Comparison of ENCODE assay signal across 16 cellular contexts in the genomic region with DNA sequence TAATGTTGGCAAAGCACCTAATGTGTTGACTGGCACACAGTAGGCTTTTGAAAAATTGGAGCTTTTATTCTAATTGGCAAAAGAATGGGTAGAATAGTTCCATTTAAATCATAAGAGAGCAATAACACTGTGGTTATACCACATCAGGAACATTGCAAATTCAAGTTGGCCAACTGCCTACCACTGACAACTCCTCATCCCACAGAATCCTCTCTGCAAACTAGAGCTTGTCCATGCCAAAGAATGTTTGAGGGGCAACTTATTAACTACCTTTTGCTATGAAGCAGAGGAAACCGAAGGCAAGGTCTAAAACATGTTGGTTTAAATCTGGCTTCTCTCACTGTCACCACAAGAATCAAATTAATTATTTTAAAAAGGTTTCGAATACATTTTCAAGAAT. TPM values are rescaled to one million over a fixed set of nuclear protein-coding genes. Genes with fewer than 3 reads are reported as not detected.
DNase-seq lines count a peak whose midpoint lies in the region; ATAC-seq and TF ChIP-seq lines count a peak whose summit lies in the region.
"Had no signal": no experiment of that assay in that cellular context is flagged by ENCODE, and none has a peak within 500 bp of the region (broad histone marks: within the 10 kb centered on the region; RNA-seq: fewer than 3 reads in every experiment).

No MANE protein-coding gene starts in this region.

- TF ChIP-seq CTCF in heart right ventricle (IDR thresholded peaks at IDR 0.05) (no peak), gastroesophageal sphincter (IDR thresholded peaks at IDR 0.05) (no peak), uterus (IDR thresholded peaks at IDR 0.05) (no peak)

- no peak overlapping the region for H3K4me3 Mint-ChIP-seq in activated T-cell treated with anti-CD3 and anti-CD28 coated beads, Interleukin-2, amount 50 U/mL, for 72 hours

- H3K27ac ChIP-seq in heart right ventricle, result peak overlapping the region in 7 of 10 donors; percentile 19 to 70 (median 61)
- peak overlapping the region; percentile 32 to 76 (median 59) for H3K27ac ChIP-seq in gastroesophageal sphincter
- H3K27ac ChIP-seq in rectal smooth muscle tissue (ENCODE audit: low read depth, low read length), result peak overlapping the region; percentile 62
- H3K27ac ChIP-seq in uterus, result peak overlapping the region; percentile 70
- H3K27ac ChIP-seq: KMS-11 had no signal

- H3K4me1 ChIP-seq in heart right ventricle (peaks cover 2 to 83% (median 67%) of the 10 kb centered on the region in 9 donors), gastroesophageal sphincter (peaks cover 19 to 84% (median 22%) of the 10 kb centered on the region in 3 donors), rectal smooth muscle tissue (ENCODE audit: control insufficient read depth, insufficient read depth, low read length) (peaks cover 33% of the 10 kb centered on the region), uterus (no peaks in the 10 kb centered on the region)

- no peak for TF ChIP-seq POLR2A in gastroesophageal sphincter (IDR thresholded peaks at IDR 0.05)
- TF ChIP-seq POLR2A in uterus (IDR thresholded peaks at IDR 0.05), result no peak

- ATAC-seq in heart right ventricle (no peak), left ventricle myocardium superior (no peak), gastroesophageal sphincter (no peak), GM19455 (IDR thresholded peaks at IDR 0.05; ENCODE audit: unreplicated experiment) (no peak)
- ATAC-seq in activated T-cell treated with anti-CD3 and anti-CD28 coated beads, Interleukin-2, amount 50 U/mL, for 72 hours (replicated peaks in 1 of 2), result no peak
- ATAC-seq: GM12878 had no signal

- intact Hi-C loops in heart right ventricle (cut with DNase I), result loop anchor here in 2 of 10 donors (5.0 kb wide), 1 partner anchor 34 kb away; the partner anchor contains the start of gene RHOBTB1 (in 2 of the 2)
- intact Hi-C loops in left ventricle myocardium superior (cut with micrococcal nuclease), result no loop called here
- intact Hi-C loops in uterus (cut with DNase I; ENCODE audit: low total_unique reads), result no loop called here

- H3K36me3 ChIP-seq in heart right ventricle (peaks cover 0 to 13% (median 0%) of the 10 kb centered on the region in 9 donors), gastroesophageal sphincter (no peaks in the 10 kb centered on the region), rectal smooth muscle tissue (ENCODE audit: control insufficient read depth, insufficient read depth, low read length) (no peaks in the 10 kb centered on the region), uterus (no peaks in the 10 kb centered on the region)

- H3K36me3 Mint-ChIP-seq in activated T-cell treated with anti-CD3 and anti-CD28 coated beads, Interleukin-2, amount 50 U/mL, for 72 hours (ENCODE audit: insufficient read depth in 2 of 2), result peaks cover 0 to 3% of the 10 kb centered on the region in 2 donors

- DNase-seq in heart right ventricle (no peak), left ventricle myocardium superior (no peak), uterus (peak in 1 of 2 donors; percentile 45), SW480 (ENCODE audit: low spot score) (no peak)
- DNase-seq in activated T-cell treated with anti-CD3 and anti-CD28 coated beads, Interleukin-2, amount 50 U/mL, for 72 hours, result no peak
- DNase-seq: HCEC 1CT, MG63, NCI-H1105 treated with DMSO at 0.1 percent for 48 hours, NCI-H187 treated with DMSO at 0.1 percent for 48 hours, NCI-H446 treated with DMSO at 0.1 percent for 48 hours, NCI-H774 had no signal

- WGBS in heart right ventricle, 2 donors, result 68 to 80% methylated on average over 2 of the region's 2 CpGs
- WGBS in gastroesophageal sphincter (ENCODE audit: low coverage in 1 of 2), 2 donors, result 24 to 45% methylated on average over 2 of the region's 2 CpGs

- H3K4me3 ChIP-seq in heart right ventricle (no peak overlapping the region), gastroesophageal sphincter (no peak overlapping the region), rectal smooth muscle tissue (ENCODE audit: low read length) (no peak overlapping the region), uterus (no peak overlapping the region)
- H3K4me3 ChIP-seq: GM12878, MG63 had no signal

- H3K27me3 ChIP-seq in heart right ventricle (no peaks in the 10 kb centered on the region), gastroesophageal sphincter (no peaks in the 10 kb centered on the region), rectal smooth muscle tissue (ENCODE audit: control insufficient read depth, insufficient read depth, low read length) (no peaks in the 10 kb centered on the region), uterus (no peaks in the 10 kb centered on the region)
- H3K27me3 ChIP-seq: MG63 had no signal

- H3K4me1 Mint-ChIP-seq in activated T-cell treated with anti-CD3 and anti-CD28 coated beads, Interleukin-2, amount 50 U/mL, for 72 hours (ENCODE audit: low read depth), result peaks cover 10% of the 10 kb centered on the region

- peaks cover 0 to 6% of the 10 kb centered on the region in 2 donors for H3K9me3 Mint-ChIP-seq in activated T-cell treated with anti-CD3 and anti-CD28 coated beads, Interleukin-2, amount 50 U/mL, for 72 hours

- no peak for TF ChIP-seq EP300 in gastroesophageal sphincter (IDR thresholded peaks at IDR 0.05)

- no peak overlapping the region for H3K27ac Mint-ChIP-seq in activated T-cell treated with anti-CD3 and anti-CD28 coated beads, Interleukin-2, amount 50 U/mL, for 72 hours

- peaks cover 8% of the 10 kb centered on the region for H3K27me3 Mint-ChIP-seq in activated T-cell treated with anti-CD3 and anti-CD28 coated beads, Interleukin-2, amount 50 U/mL, for 72 hours (ENCODE audit: low read depth)

- no peak overlapping the region for H3K9ac ChIP-seq in rectal smooth muscle tissue (ENCODE audit: low read length)
- H3K9ac ChIP-seq: KMS-11 had no signal

- H3K9me3 ChIP-seq in heart right ventricle, result peaks cover 0 to 6% (median 0%) of the 10 kb centered on the region in 11 donors
- H3K9me3 ChIP-seq in gastroesophageal sphincter, result no peaks in the 10 kb centered on the region
- H3K9me3 ChIP-seq in uterus, result no peaks in the 10 kb centered on the region

RNA-seq across cellular contexts. Expression of gene RHOBTB1, which starts 36.0 kb away (rescaled TPM):
- total RNA-seq in heart right ventricle, result 10 to 100 TPM in 9 of 10 donors, 1 to 10 TPM in 1; 7.9 to 20.5 (median 13.4) TPM
- polyA plus RNA-seq in heart right ventricle, result 1 to 10 TPM; 4.3 to 7.1 TPM
- 13.5 TPM for total RNA-seq in left ventricle myocardium superior
- 10 to 100 TPM; 15.5 to 44.0 (median 25.3) TPM for total RNA-seq in gastroesophageal sphincter
- total RNA-seq in uterus, result 10 to 100 TPM in 3 of 4 donors, 1 to 10 TPM in 1; 6.9 to 67.5 (median 13.8) TPM
- total RNA-seq in activated T-cell treated with anti-CD3 and anti-CD28 coated beads, Interleukin-2, amount 50 U/mL, for 72 hours, result under 1 TPM in 1 of 2 donors, not detected in 1; 0.77 TPM
- total RNA-seq: GM12878 had no signal
- polyA plus RNA-seq: GM12878 had no signal
